In genomic region chr2:71060871-71061270, GRCh38 we compare ENCODE assay signal across 12 cellular contexts.
"Had no signal": no experiment of that assay in that cellular context is flagged by ENCODE, and none has a peak within 500 bp of the region (broad histone marks: within the 10 kb centered on the region; RNA-seq: fewer than 3 reads in every experiment).

No MANE protein-coding gene starts in this region.

- H3K36me3 ChIP-seq: adrenal gland, cardiac muscle cell, esophagus muscularis mucosa, right lobe of liver, stomach, thyroid gland had no signal

- H3K4me3 ChIP-seq: adrenal gland, cardiac muscle cell, esophagus muscularis mucosa, right lobe of liver, stomach, thyroid gland had no signal

- H3K27ac ChIP-seq: adrenal gland, cardiac muscle cell, esophagus muscularis mucosa, right lobe of liver, thyroid gland had no signal

- H3K9me3 ChIP-seq: adrenal gland, esophagus muscularis mucosa, right lobe of liver, stomach, thyroid gland had no signal

- DNase-seq: activated CD4-positive, alpha-beta memory T cell treated with anti-CD3 and anti-CD28 coated beads, Interleukin-2, amount 10 ng/mL, durations not matched to agents 7 days and 5 days; activated CD4-positive, alpha-beta T cell treated with anti-CD3 and anti-CD28 coated beads for 36 hours; activated effector memory CD4-positive, alpha-beta T cell treated with anti-CD3 and anti-CD28 coated beads, Interleukin-2, amount 50 U/mL, for 16 hours; activated T-cell treated with anti-CD3 and anti-CD28 coated beads, Interleukin-2, amount 50 U/mL, for 48 hours; adrenal gland; right lobe of liver; stimulated activated CD4-positive, alpha-beta T cell treated with anti-CD3 and anti-CD28 coated beads, Interleukin-1b, Interleukin-23, amount 100 ng/mL, for 48 hours; stomach; T-helper 17 cell; thyroid gland had no signal

- H3K4me1 ChIP-seq: adrenal gland, esophagus muscularis mucosa, right lobe of liver, thyroid gland had no signal

- H3K27me3 ChIP-seq: cardiac muscle cell, right lobe of liver, thyroid gland had no signal
